8 cellular contexts compared by ENCODE assay signal in the genomic region with DNA sequence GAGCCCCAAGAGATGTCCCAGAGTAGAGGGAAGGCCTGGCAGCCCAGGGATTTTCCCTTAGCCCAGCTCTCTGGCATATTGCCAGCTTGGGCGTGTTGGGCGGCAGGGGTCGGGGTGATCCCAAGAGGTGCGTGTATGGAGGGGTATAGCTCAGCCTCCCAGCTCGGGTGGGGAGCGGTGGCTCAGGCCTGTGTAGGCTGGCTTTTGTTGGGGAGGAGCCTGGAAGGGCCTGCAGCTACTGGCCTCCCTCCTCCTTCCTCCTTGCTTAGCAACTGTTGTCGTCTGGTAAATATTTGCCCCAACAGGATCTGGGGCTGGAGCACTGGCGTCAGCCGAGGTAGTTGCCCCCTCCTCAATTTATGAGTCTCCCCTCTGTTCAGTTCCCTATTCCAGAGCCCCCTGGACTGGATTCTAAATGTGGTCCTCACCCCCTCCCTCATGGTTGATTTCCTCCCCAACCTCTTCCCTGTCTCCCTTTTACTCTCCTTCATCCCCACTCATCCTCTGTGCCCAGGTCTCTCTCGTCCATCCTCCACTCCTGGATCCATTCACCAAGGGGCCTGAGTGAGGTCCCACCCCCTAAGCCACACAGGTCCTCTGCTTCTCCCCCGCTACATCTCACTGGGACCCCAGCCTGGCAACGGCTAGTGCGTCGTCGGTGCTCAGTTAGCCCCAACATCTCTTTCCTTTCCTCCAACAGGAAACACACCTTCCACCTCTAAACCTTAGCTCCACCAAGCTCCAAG. TPM values are rescaled to one million over a fixed set of nuclear protein-coding genes. Genes with fewer than 3 reads are reported as not detected.
DNase-seq lines count a peak whose midpoint lies in the region; ATAC-seq lines count a peak whose summit lies in the region.

No MANE protein-coding gene starts in this region.

- peaks cover 55% of the 10 kb centered on the region for H3K4me1 Mint-ChIP-seq in activated naive CD4-positive, alpha-beta T cell treated with anti-CD3 and anti-CD28 coated beads, Interleukin-2, amount 50 U/mL, for 24 hours
- H3K4me1 Mint-ChIP-seq in activated naive CD4-positive, alpha-beta T cell treated with anti-CD3 and anti-CD28 coated beads, Interleukin-2, amount 10 ng/mL, durations not matched to agents 7 days and 5 days: peaks cover 23% of the 10 kb centered on the region

- no peak for DNase-seq in activated naive CD4-positive, alpha-beta T cell treated with anti-CD3 and anti-CD28 coated beads, Interleukin-2, amount 10 ng/mL, durations not matched to agents 7 days and 5 days
- peak; percentile 73 for DNase-seq in NCI-H748 (lab: John Stamatoyannopoulos, UW; ENCODE audit: unreplicated experiment)
- DNase-seq in amniotic stem cell (lab: John Stamatoyannopoulos, UW): peak; percentile 82
- peak; percentile 79 for DNase-seq in left ventricle myocardium superior
- DNase-seq in skeletal muscle cell (ENCODE audit: low read depth): peak; percentile 64

- CTCF ChIA-PET in activated naive CD4-positive, alpha-beta T cell treated with anti-CD3 and anti-CD28 coated beads, Interleukin-2, amount 10 ng/mL, durations not matched to agents 7 days and 5 days (lab: Charles Lee): interaction anchor here (0.9 to 21.9 kb wide), 3 partner anchors 7 to 456 kb away, joined by 3 to 668 read pairs (median 3); no protein-coding TSS in a partner anchor

- peak overlapping the region; percentile 76 for H3K27ac Mint-ChIP-seq in activated naive CD4-positive, alpha-beta T cell treated with anti-CD3 and anti-CD28 coated beads, Interleukin-2, amount 50 U/mL, for 24 hours
- H3K27ac Mint-ChIP-seq in activated naive CD4-positive, alpha-beta T cell treated with anti-CD3 and anti-CD28 coated beads, Interleukin-2, amount 10 ng/mL, durations not matched to agents 7 days and 5 days: no peak overlapping the region

- H3K36me3 Mint-ChIP-seq in activated naive CD4-positive, alpha-beta T cell treated with anti-CD3 and anti-CD28 coated beads, Interleukin-2, amount 50 U/mL, for 24 hours: no peaks in the 10 kb centered on the region
- H3K36me3 Mint-ChIP-seq in activated naive CD4-positive, alpha-beta T cell treated with anti-CD3 and anti-CD28 coated beads, Interleukin-2, amount 10 ng/mL, durations not matched to agents 7 days and 5 days: no peaks in the 10 kb centered on the region

- no peak overlapping the region for H3K4me3 ChIP-seq in skeletal muscle cell (ENCODE audit: low read depth, low read length)

- no peaks in the 10 kb centered on the region for H3K9me3 Mint-ChIP-seq in activated naive CD4-positive, alpha-beta T cell treated with anti-CD3 and anti-CD28 coated beads, Interleukin-2, amount 50 U/mL, for 24 hours
- no peaks in the 10 kb centered on the region for H3K9me3 Mint-ChIP-seq in activated naive CD4-positive, alpha-beta T cell treated with anti-CD3 and anti-CD28 coated beads, Interleukin-2, amount 10 ng/mL, durations not matched to agents 7 days and 5 days

- intact Hi-C loops in left ventricle myocardium superior (cut with micrococcal nuclease): no loop called here

- no peaks in the 10 kb centered on the region for H3K27me3 Mint-ChIP-seq in activated naive CD4-positive, alpha-beta T cell treated with anti-CD3 and anti-CD28 coated beads, Interleukin-2, amount 50 U/mL, for 24 hours
- H3K27me3 Mint-ChIP-seq in activated naive CD4-positive, alpha-beta T cell treated with anti-CD3 and anti-CD28 coated beads, Interleukin-2, amount 10 ng/mL, durations not matched to agents 7 days and 5 days: peaks cover 89% of the 10 kb centered on the region

- ATAC-seq in left ventricle myocardium superior (peak; percentile 62), HG03039 (IDR thresholded peaks at IDR 0.05; ENCODE audit: unreplicated experiment) (no peak), HG03432 (IDR thresholded peaks at IDR 0.05; ENCODE audit: unreplicated experiment) (no peak)

- H3K4me3 Mint-ChIP-seq in activated naive CD4-positive, alpha-beta T cell treated with anti-CD3 and anti-CD28 coated beads, Interleukin-2, amount 50 U/mL, for 24 hours: peak overlapping the region; percentile 48
- no peak overlapping the region for H3K4me3 Mint-ChIP-seq in activated naive CD4-positive, alpha-beta T cell treated with anti-CD3 and anti-CD28 coated beads, Interleukin-2, amount 10 ng/mL, durations not matched to agents 7 days and 5 days

RNA-seq across cellular contexts. Expression of gene LMNA, which starts 10.3 kb away (rescaled TPM):
- total RNA-seq in left ventricle myocardium superior: 252 TPM

RNA-seq across cellular contexts. Expression of gene MEX3A, which starts 22.0 kb away (rescaled TPM):
- 0.17 TPM for total RNA-seq in left ventricle myocardium superior

RNA-seq across cellular contexts. Expression of gene RAB25, which starts 43.3 kb away (rescaled TPM):
- total RNA-seq in left ventricle myocardium superior: not detected

RNA-seq across cellular contexts. Expression of gene SEMA4A, which starts 49.1 kb away (rescaled TPM):
- 0.69 TPM for total RNA-seq in left ventricle myocardium superior

RNA-seq across cellular contexts. Expression of gene LAMTOR2, which starts 49.7 kb away (rescaled TPM):
- total RNA-seq in left ventricle myocardium superior: 65.6 TPM
